ENCODE assay signal across 15 cellular contexts in the genomic region with DNA sequence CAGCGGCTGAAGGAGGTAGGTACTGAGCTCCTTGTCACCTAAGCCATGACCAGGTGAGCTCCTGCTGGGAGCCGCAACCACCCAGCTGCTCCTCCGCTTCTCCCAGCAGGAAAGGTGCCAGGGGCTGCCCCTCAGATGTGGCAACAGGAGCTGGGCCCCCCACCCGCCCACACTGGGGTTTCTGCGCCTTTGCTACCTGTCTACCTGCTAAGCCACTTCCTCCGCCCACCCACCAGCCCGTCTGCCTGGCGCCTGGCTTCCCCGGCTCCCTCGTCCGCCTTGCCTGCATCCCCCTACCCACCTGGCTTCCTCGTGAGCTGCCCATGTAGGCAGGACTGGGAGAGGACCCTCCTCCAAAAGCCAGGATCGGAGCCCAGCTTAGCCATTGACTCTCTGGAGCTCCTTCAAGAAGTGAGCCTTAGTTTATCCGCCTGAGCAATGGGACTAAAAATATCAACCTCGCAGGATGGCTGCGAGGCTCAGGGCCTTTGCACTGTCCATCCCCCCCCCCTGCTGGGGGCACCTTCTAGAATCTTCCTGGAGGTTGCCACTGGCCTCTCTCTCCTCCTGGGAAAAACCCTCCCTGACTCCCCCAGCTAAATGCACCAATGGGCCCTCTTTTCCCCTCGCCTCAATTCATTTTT. TPM values are rescaled to one million over a fixed set of nuclear protein-coding genes. Genes with fewer than 3 reads are reported as not detected.
DNase-seq lines count a peak whose midpoint lies in the region; ATAC-seq and TF ChIP-seq lines count a peak whose summit lies in the region.
"Had no signal": no experiment of that assay in that cellular context is flagged by ENCODE, and none has a peak within 500 bp of the region (broad histone marks: within the 10 kb centered on the region; RNA-seq: fewer than 3 reads in every experiment).

No MANE protein-coding gene starts in this region.

- H3K27ac Mint-ChIP-seq in T-cell = peak overlapping the region; percentile 4 to 36
- H3K27ac Mint-ChIP-seq: H9 had no signal

- no peaks in the 10 kb centered on the region for H4K20me1 ChIP-seq in PC-9 (ENCODE audit: insufficient read depth)

- DNase-seq in T-cell (peak in 31 of 34 experiments; percentile 15 to 64 (median 47)), PC-9 (no peak), HuH-7 (ENCODE audit: low spot score) (no peak), HAP-1 (ENCODE audit: low spot score in 2 of 2) (no peak), breast epithelium (ENCODE audit: low spot score in 2 of 2) (no peak)
- peak; percentile 68 for DNase-seq in activated CD8-positive, alpha-beta memory T cell treated with anti-CD3 and anti-CD28 coated beads, Interleukin-2, amount 50 U/mL, for 4 hours
- DNase-seq in activated naive CD8-positive, alpha-beta T cell treated with anti-CD3 and anti-CD28 coated beads, Interleukin-2, amount 50 U/mL, for 16 hours (ENCODE audit: low read depth, low spot score) = peak; percentile 30
- peak; percentile 26 to 37 (median 32) for DNase-seq in stimulated activated CD4-positive, alpha-beta T cell treated with anti-CD3 and anti-CD28 coated beads, TNF-alpha, amount 100 ng/mL, for 4 hours (ENCODE audit: low read depth in 3 of 3)
- DNase-seq: activated CD4-positive, CD25-positive, alpha-beta regulatory T cell treated with anti-CD3 and anti-CD28 coated beads, Interleukin-2, amount 50 U/mL, for 72 hours; colonic mucosa; DND-41; H9; NCI-H1436 treated with DMSO at 0.1 percent for 48 hours had no signal

- CTCF ChIA-PET in T-cell (lab: Charles Lee) (interaction anchor here in 1 of 2 donors (0.5 to 0.6 kb wide), 2 partner anchors 15 to 101 kb away, joined by 3 read pairs; no protein-coding TSS in a partner anchor), PC-9 (lab: Charles Lee) (no interaction called here)

- no peaks in the 10 kb centered on the region for H3K9me3 Mint-ChIP-seq in T-cell
- H3K9me3 Mint-ChIP-seq: H9 had no signal

- no peaks in the 10 kb centered on the region for H3K36me3 Mint-ChIP-seq in T-cell

- no peak for TF ChIP-seq POLR2A in breast epithelium (IDR thresholded peaks at IDR 0.05)

- in situ Hi-C loops in HAP-1 (cut with MboI; ENCODE audit: low sequenced_read_pairs) = no loop called here

- H3K4me1 Mint-ChIP-seq in T-cell = peaks cover 35 to 49% (median 39%) of the 10 kb centered on the region in 3 donors

- no peaks in the 10 kb centered on the region for H3K9me2 ChIP-seq in PC-9 (ENCODE audit: insufficient read depth)

- no peak overlapping the region for H2AFZ ChIP-seq in PC-9

- TF ChIP-seq CTCF in PC-9 (conservative IDR thresholded peaks at IDR 0.05) (no peak), breast epithelium (IDR thresholded peaks at IDR 0.05) (no peak)

- no peak overlapping the region for H3K27ac ChIP-seq in PC-9
- no peak overlapping the region for H3K27ac ChIP-seq in breast epithelium
- H3K27ac ChIP-seq: colonic mucosa, upper lobe of left lung had no signal

- no peak overlapping the region for H3K4me2 ChIP-seq in PC-9

- H3K4me1 ChIP-seq in PC-9 (replicated peaks; ENCODE audit: insufficient read depth) = no peaks in the 10 kb centered on the region
- no peaks in the 10 kb centered on the region for H3K4me1 ChIP-seq in HAP-1
- no peaks in the 10 kb centered on the region for H3K4me1 ChIP-seq in breast epithelium
- H3K4me1 ChIP-seq: colonic mucosa had no signal

- intact Hi-C loops in PC-9 (cut with micrococcal nuclease; ENCODE audit: unreplicated experiment) (no loop called here), breast epithelium (cut with DNase I; ENCODE audit: low total_unique reads) (no loop called here)

- H3K27me3 Mint-ChIP-seq in T-cell = no peaks in the 10 kb centered on the region

- no peak overlapping the region for H3K4me3 ChIP-seq in PC-9
- no peak overlapping the region for H3K4me3 ChIP-seq in HAP-1
- no peak overlapping the region for H3K4me3 ChIP-seq in breast epithelium
- H3K4me3 ChIP-seq: colonic mucosa, upper lobe of left lung had no signal

- 0 out of 2 replicates have a peak, but pooled peaks cover 4% of the 10 kb centered on the region for H3F3A ChIP-seq in PC-9 (ENCODE audit: insufficient read depth, low read depth)

- H3K79me2 ChIP-seq in PC-9 (ENCODE audit: low read depth) = no peaks in the 10 kb centered on the region

- H3K27me3 ChIP-seq in PC-9 (ENCODE audit: insufficient read depth, low read depth) (no peaks in the 10 kb centered on the region), HAP-1 (ENCODE audit: low read depth) (no peaks in the 10 kb centered on the region), breast epithelium (no peaks in the 10 kb centered on the region)
- H3K27me3 ChIP-seq: colonic mucosa, upper lobe of left lung had no signal

- no peaks in the 10 kb centered on the region for H3K9me3 ChIP-seq in PC-9 (ENCODE audit: insufficient read depth, low read depth)
- H3K9me3 ChIP-seq in HAP-1 = no peaks in the 10 kb centered on the region
- no peaks in the 10 kb centered on the region for H3K9me3 ChIP-seq in breast epithelium
- H3K9me3 ChIP-seq: colonic mucosa, upper lobe of left lung had no signal

- peak; percentile 22 to 67 (median 50) for ATAC-seq in T-cell (replicated peaks in 1 of 4)
- ATAC-seq: Panc1 had no signal

- BruUV-seq in PC-9 (replicated peaks; lab: Mats Ljungman, UMichigan) = no TSS peak

- peak overlapping the region; percentile 17 to 59 (median 34) for H3K4me3 Mint-ChIP-seq in T-cell
- H3K4me3 Mint-ChIP-seq: H9 had no signal

- H3K36me3 ChIP-seq in PC-9 (ENCODE audit: low read depth) (no peaks in the 10 kb centered on the region), HAP-1 (replicated peaks) (no peaks in the 10 kb centered on the region), breast epithelium (no peaks in the 10 kb centered on the region)
- H3K36me3 ChIP-seq: colonic mucosa, upper lobe of left lung had no signal

- POLR2A ChIA-PET in T-cell (lab: Charles Lee) = interaction anchor here in 1 of 2 donors (0.5 to 1.2 kb wide), 2 partner anchors 56 to 99 kb away, joined by 4 read pairs; a partner anchor contains a TSS
- POLR2A ChIA-PET in PC-9 (lab: Charles Lee; ENCODE audit: unreplicated experiment) = interaction anchor here (0.6 kb wide), 1 partner anchor 70 kb away, joined by 3 read pairs; no protein-coding TSS in a partner anchor

RNA-seq across cellular contexts. Expression of a gene that starts 55.8 kb away (rescaled TPM):
- total RNA-seq in T-cell (100 to 1,000 TPM; 612 to 721 (median 621) TPM), PC-9 (2021) (1.6 and 2.0 TPM in 2 replicates), breast epithelium (10 to 100 TPM; 12.0 to 23.3 (median 21.8) TPM)

Comparison
In these comparisons a context has a peak if more than half of its experiments do, and no peak if none do; other contexts are left out.
1. DNase-seq: peak in T-cell (31 of 34), activated CD8-positive, alpha-beta memory T cell treated with anti-CD3 and anti-CD28 coated beads, Interleukin-2, amount 50 U/mL, for 4 hours (single experiment), activated naive CD8-positive, alpha-beta T cell treated with anti-CD3 and anti-CD28 coated beads, Interleukin-2, amount 50 U/mL, for 16 hours (single experiment) and stimulated activated CD4-positive, alpha-beta T cell treated with anti-CD3 and anti-CD28 coated beads, TNF-alpha, amount 100 ng/mL, for 4 hours (3 of 3); none in PC-9 (0 of 2), HuH-7 (single experiment), HAP-1 (0 of 2) and breast epithelium (0 of 2).
2. RNA of a gene that starts 55.8 kb away (total RNA-seq): 612 to 721 TPM in T-cell; 12.0 to 23.3 TPM in breast epithelium and 1.6 to 2.0 TPM in PC-9; every median in the first group is over 10 times any median in the second.